Comparison of ENCODE assay signal across 23 cellular contexts in genomic region chr7:122273117-122273516, GRCh38. TPM values are rescaled to one million over a fixed set of nuclear protein-coding genes. Genes with fewer than 3 reads are reported as not detected.
DNase-seq lines count a peak whose midpoint lies in the region; ATAC-seq, FAIRE-seq and TF ChIP-seq lines count a peak whose summit lies in the region.
"Had no signal": no experiment of that assay in that cellular context is flagged by ENCODE, and none has a peak within 500 bp of the region (broad histone marks: within the 10 kb centered on the region; RNA-seq: fewer than 3 reads in every experiment).

No MANE protein-coding gene starts in this region.

- H3K27me3 ChIP-seq in GM12878 (replicated peaks in 1 of 2; ENCODE audit: control insufficient read depth in 2 of 2, insufficient read depth in 2 of 2, low read length in 1 of 2) (no peaks in the 10 kb centered on the region), thyroid gland (no peaks in the 10 kb centered on the region)
- H3K27me3 ChIP-seq: SJSA1 had no signal

- CTCF ChIA-PET in GM12878 (lab: Yijun Ruan, JAX) = no interaction called here

- no TSS peak for BruUV-seq in GM12878 (replicated peaks; lab: Mats Ljungman, UMichigan)

- H3K4me1 ChIP-seq in GM12878 (ENCODE audit: control insufficient read depth, insufficient read depth, low read length) (no peaks in the 10 kb centered on the region), thyroid gland (no peaks in the 10 kb centered on the region)
- H3K4me1 ChIP-seq: SJSA1 had no signal

- H3K9ac ChIP-seq in GM12878 (ENCODE audit: control insufficient read depth, insufficient read depth, low read length) = no peak overlapping the region

- FAIRE-seq in GM12878 (lab: Jason Lieb, UNC) = no peak
- FAIRE-seq: H1 had no signal

- H3K79me2 ChIP-seq in GM12878 (ENCODE audit: control insufficient read depth, insufficient read depth, low read length) = no peaks in the 10 kb centered on the region

- 36% methylated on average over 2 of the region's 2 CpGs for WGBS in GM12878 (ENCODE audit: insufficient coverage, insufficient replicate concordance, low lambda C conversion rate, missing lambda C conversion rate)
- 91 to 94% methylated on average over 2 of the region's 2 CpGs for WGBS in thyroid gland, 2 donors

- H3K4me3 ChIP-seq in GM12878 (no peak overlapping the region), thyroid gland (replicated peaks in 1 of 3) (no peak overlapping the region)
- H3K4me3 ChIP-seq: SJSA1 had no signal

- TF ChIP-seq EP300 in GM12878 (IDR thresholded peaks at IDR 0.05; ENCODE audit: borderline replicate concordance in 1 of 2, control insufficient read depth in 1 of 2, low read depth in 2 of 2, low read length in 2 of 2) = no peak

- no peak for TF ChIP-seq CTCF in GM12878 (IDR thresholded peaks at IDR 0.05 in 2 of 3, conservative IDR thresholded peaks at IDR 0.05 in 1 of 3; ENCODE audit: control insufficient read depth in 2 of 3, extremely low read depth in 1 of 3, insufficient read depth in 1 of 3, low read depth in 3 of 3, low read length in 3 of 3)
- no peak for TF ChIP-seq CTCF in omental fat pad (IDR thresholded peaks at IDR 0.05)
- TF ChIP-seq CTCF in thyroid gland (IDR thresholded peaks at IDR 0.05) = no peak

- no peak for TF ChIP-seq RAD21 in GM12878 (IDR thresholded peaks at IDR 0.05; ENCODE audit: insufficient read depth, low read depth, low read length)

- intact Hi-C loops in GM12878 (cut with micrococcal nuclease; ENCODE audit: unreplicated experiment) = no loop called here
- intact Hi-C loops in thyroid gland (cut with DNase I) = no loop called here

- H2AFZ ChIP-seq in GM12878 (ENCODE audit: control insufficient read depth, low read depth, low read length) = no peak overlapping the region

- RAD21 ChIA-PET in GM12878 (lab: Charles Lee; ENCODE audit: unreplicated experiment) = no interaction called here

- no peak for TF ChIP-seq POLR2A in GM12878 (IDR thresholded peaks at IDR 0.05; ENCODE audit: low read depth, low read length)
- TF ChIP-seq POLR2A in thyroid gland (IDR thresholded peaks at IDR 0.05) = no peak

- no peak overlapping the region for H3K4me2 ChIP-seq in GM12878 (ENCODE audit: control insufficient read depth, insufficient read depth)

- H3K9me3 ChIP-seq in GM12878 (replicated peaks; ENCODE audit: control insufficient read depth, insufficient read depth, low read length) (no peaks in the 10 kb centered on the region), thyroid gland (no peaks in the 10 kb centered on the region)
- H3K9me3 ChIP-seq: SJSA1 had no signal

- H3K36me3 ChIP-seq in GM12878 (ENCODE audit: control insufficient read depth in 2 of 2, insufficient read depth in 2 of 2, low read length in 1 of 2) (no peaks in the 10 kb centered on the region), thyroid gland (no peaks in the 10 kb centered on the region)
- H3K36me3 ChIP-seq: SJSA1 had no signal

- ATAC-seq in GM18868 (IDR thresholded peaks at IDR 0.05; ENCODE audit: unreplicated experiment) = peak; percentile 59
- peak; percentile 43 for ATAC-seq in GM21786 (IDR thresholded peaks at IDR 0.05; ENCODE audit: unreplicated experiment)
- peak; percentile 47 for ATAC-seq in HG03442 (IDR thresholded peaks at IDR 0.05; ENCODE audit: unreplicated experiment)
- peak; percentile 60 for ATAC-seq in GM12878
- ATAC-seq in omental fat pad (ENCODE audit: low FRiP score) = no peak
- ATAC-seq: HCT116, Right ventricle myocardium inferior, T-helper 17 cell had no signal

- POLR2A ChIA-PET in GM12878 (lab: Charles Lee) = interaction anchor here (0.6 kb wide), 1 partner anchor 22 kb away, joined by 7 read pairs; no protein-coding TSS in a partner anchor

- in situ Hi-C loops in GM12878 (cut with MboI) = no loop called here

- DNase-seq in GM12878 (ENCODE audit: low read depth, low spot score) = no peak
- DNase-seq in GF-D8 (lab: John Stamatoyannopoulos, UW) = no peak
- DNase-seq in omental fat pad (ENCODE audit: low spot score) = no peak
- no peak for DNase-seq in thyroid gland
- DNase-seq: CD4-positive, CD25-positive, alpha-beta regulatory T cell; EL; IMR-90; NCI-H1694; NCI-H2081; NCI-H2171; NCI-H345; NCI-H524; SW 1271; T-helper 17 cell had no signal

- H3K27ac ChIP-seq in GM12878 (ENCODE audit: control insufficient read depth, insufficient read depth) (no peak overlapping the region), thyroid gland (no peak overlapping the region)
- H3K27ac ChIP-seq: SJSA1 had no signal

- no peaks in the 10 kb centered on the region for H4K20me1 ChIP-seq in GM12878 (ENCODE audit: control insufficient read depth, insufficient read depth)

- SMC1A ChIA-PET in GM12878 (lab: Charles Lee; ENCODE audit: uncharacterized antibody, unreplicated experiment) = no interaction called here

TF ChIP-seq in GM12878, 131 proteins besides CTCF, POLR2A, EP300 and RAD21 (continues in another document):
- TF ChIP-seq IRF5 (IDR thresholded peaks at IDR 0.05; ENCODE audit: borderline replicate concordance) (no peak), RFX5 (IDR thresholded peaks at IDR 0.05; ENCODE audit: low read depth, low read length) (no peak), ZNF24 (IDR thresholded peaks at IDR 0.05) (no peak), PBX3 (IDR thresholded peaks at IDR 0.05; ENCODE audit: insufficient replicate concordance, low read depth, low read length) (no peak), SREBF1 (IDR thresholded peaks at IDR 0.05; ENCODE audit: low read length) (no peak), ZBED1 (IDR thresholded peaks at IDR 0.05; ENCODE audit: borderline replicate concordance) (no peak), SPI1 (IDR thresholded peaks at IDR 0.05; ENCODE audit: borderline replicate concordance, insufficient read depth, low read depth, low read length) (no peak), RELB (IDR thresholded peaks at IDR 0.05; ENCODE audit: low read depth) (no peak), SREBF2 (IDR thresholded peaks at IDR 0.05; ENCODE audit: low read length) (no peak), ASH2L (IDR thresholded peaks at IDR 0.05; ENCODE audit: borderline replicate concordance, low read depth) (no peak), KDM1A (IDR thresholded peaks at IDR 0.05; ENCODE audit: borderline replicate concordance) (no peak)

RNA-seq across cellular contexts. Expression of gene FEZF1, which starts 31.4 kb away (rescaled TPM):
- not detected in 2 replicates for total RNA-seq in GM12878 (2013; cell fraction: nucleolus; rRNA removed)
- not detected in 2 replicates for total RNA-seq in GM12878 (2014; rRNA removed)
- total RNA-seq in GM12878 (2014; rRNA removed; fragmentation: Illumina TruSeq; extraction: Trizol) = not detected in 2 replicates
- not detected in 2 replicates for total RNA-seq in GM12878 (2021)
- not detected for polyA plus RNA-seq in GM12878 (2011; ENCODE audit: low read depth)
- polyA plus RNA-seq in GM12878 (2011; rRNA removed) = not detected in 2 replicates
- not detected in 2 replicates for polyA plus RNA-seq in GM12878 (2011; cell fraction: cytosol; rRNA removed)
- polyA plus RNA-seq in GM12878 (2011; cell fraction: nucleus; rRNA removed) = not detected in 2 replicates
- polyA plus RNA-seq in GM12878 (2012) = not detected in 2 replicates
- not detected in 2 replicates for polyA plus RNA-seq in GM12878 (2014; fragmentation: Illumina TruSeq; extraction: Trizol)
- not detected for polyA plus RNA-seq in GM12878 (2014; fragmentation: Nextera tagmentation; extraction: Ambion mirVana)
- polyA plus RNA-seq in GM12878 (2014; rRNA removed) = not detected in 2 replicates
- not detected for polyA plus RNA-seq in GM12878 (2016; fragmentation: Nextera tagmentation; extraction: Ambion mirVana)
- not detected in 2 replicates for polyA minus RNA-seq in GM12878 (2011; rRNA and poly(A)+ RNA removed)
- polyA minus RNA-seq in GM12878 (2011; cell fraction: cytosol; rRNA and poly(A)+ RNA removed) = not detected in 2 replicates
- polyA minus RNA-seq in GM12878 (2011; cell fraction: nucleus; rRNA and poly(A)+ RNA removed) = not detected in 2 replicates
- total RNA-seq in omental fat pad = under 1 TPM in 1 of 4 donors, not detected in 3; 0.19 TPM
- total RNA-seq in thyroid gland = not detected
- total RNA-seq: CD4-positive, CD25-positive, alpha-beta regulatory T cell; IMR-90; M059J; Right ventricle myocardium inferior; SJSA1; T-helper 17 cell had no signal
- polyA plus RNA-seq: BJ; CD4-positive, CD25-positive, alpha-beta regulatory T cell; IMR-90 had no signal
